In the genomic region with DNA sequence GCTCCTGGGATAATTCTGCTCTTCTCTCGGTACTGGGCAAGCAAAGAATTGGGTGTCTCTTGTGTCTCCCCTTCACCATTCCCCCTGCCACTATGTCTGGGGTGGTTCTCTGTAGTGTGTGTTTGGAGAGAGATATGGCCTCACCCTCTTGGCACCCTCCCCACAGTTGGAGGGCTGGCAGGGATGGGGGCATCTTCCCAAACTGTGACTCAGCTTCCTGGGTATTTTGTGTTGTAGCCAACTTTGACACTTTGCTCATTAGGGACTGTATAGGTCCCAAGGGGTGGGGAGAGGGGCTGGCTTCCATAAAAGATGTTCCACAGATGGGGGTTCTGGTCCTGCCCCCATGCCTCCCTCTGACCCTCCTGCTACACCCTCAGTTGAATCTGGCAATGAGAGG, we compare ENCODE assay signal across 14 cellular contexts. TPM values are rescaled to one million over a fixed set of nuclear protein-coding genes. Genes with fewer than 3 reads are reported as not detected.
DNase-seq lines count a peak whose midpoint lies in the region; ATAC-seq and TF ChIP-seq lines count a peak whose summit lies in the region.
"Had no signal": no experiment of that assay in that cellular context is flagged by ENCODE, and none has a peak within 500 bp of the region (broad histone marks: within the 10 kb centered on the region; RNA-seq: fewer than 3 reads in every experiment).

No MANE protein-coding gene starts in this region.

- TF ChIP-seq EP300 in tibial nerve (IDR thresholded peaks at IDR 0.05) = no peak

- H3K36me3 Mint-ChIP-seq in progenitor cell of endocrine pancreas (ENCODE audit: insufficient read depth) = peaks cover 2% of the 10 kb centered on the region

- peak overlapping the region; percentile 59 for H3K9ac ChIP-seq in mucosa of stomach (ENCODE audit: low read length)

- peaks cover 14% of the 10 kb centered on the region for H3K4me1 Mint-ChIP-seq in progenitor cell of endocrine pancreas (ENCODE audit: low read depth)

- peaks cover 27% of the 10 kb centered on the region for H3K27me3 Mint-ChIP-seq in progenitor cell of endocrine pancreas

- no peaks in the 10 kb centered on the region for H3K36me3 ChIP-seq in mucosa of stomach (ENCODE audit: control insufficient read depth, insufficient read depth, low read length)
- no peaks in the 10 kb centered on the region for H3K36me3 ChIP-seq in tibial nerve

- TF ChIP-seq CTCF in tibial nerve (IDR thresholded peaks at IDR 0.05) (no peak), progenitor cell of endocrine pancreas (IDR thresholded peaks at IDR 0.05; ENCODE audit: unreplicated experiment) (no peak)

- no peaks in the 10 kb centered on the region for H3K9me3 Mint-ChIP-seq in progenitor cell of endocrine pancreas (ENCODE audit: low read depth)
- H3K9me3 Mint-ChIP-seq: T-helper 1 cell treated with Interleukin-12 subunit alpha and Interleukin-12 subunit beta and Interleukin-4 antibody, amounts not matched to agents 30 μg/mL and 1 μg/mL, for 36 hours had no signal

- H3K4me3 ChIP-seq in mucosa of stomach (ENCODE audit: low read length) = no peak overlapping the region
- peak overlapping the region in 1 of 4 donors; percentile 62 for H3K4me3 ChIP-seq in tibial nerve
- H3K4me3 ChIP-seq: smooth muscle cell had no signal

- ATAC-seq in GM18870 (IDR thresholded peaks at IDR 0.05; ENCODE audit: unreplicated experiment) = no peak
- ATAC-seq: activated CD8-positive, alpha-beta T cell treated with anti-CD3 and anti-CD28 coated beads, Interleukin-2, amount 10 ng/mL, durations not matched to agents 7 days and 5 days had no signal

- 40 to 50% methylated on average over 1 of the region's 1 CpG for WGBS in tibial nerve, 2 donors

- H3K27ac ChIP-seq in caudate nucleus (ENCODE audit: low read depth, low read length) = peak overlapping the region; percentile 69
- H3K27ac ChIP-seq in tibial nerve = peak overlapping the region; percentile 73 to 93 (median 84)
- H3K27ac ChIP-seq: epithelial cell of prostate had no signal

- H3K9me3 ChIP-seq in mucosa of stomach (ENCODE audit: control insufficient read depth, low read length) (no peaks in the 10 kb centered on the region), tibial nerve (no peaks in the 10 kb centered on the region)

- H3K4me1 ChIP-seq in mucosa of stomach (ENCODE audit: control insufficient read depth, insufficient read depth, low read length) (peaks cover 41% of the 10 kb centered on the region), tibial nerve (peaks cover 0 to 79% (median 51%) of the 10 kb centered on the region in 4 donors)

- H3K27me3 ChIP-seq in mucosa of stomach (ENCODE audit: control insufficient read depth, insufficient read depth, low read length) (peaks cover 25% of the 10 kb centered on the region), tibial nerve (no peaks in the 10 kb centered on the region)

- no peak for TF ChIP-seq POLR2A in tibial nerve (IDR thresholded peaks at IDR 0.05)

- H3K4me3 Mint-ChIP-seq in progenitor cell of endocrine pancreas (ENCODE audit: low read depth) = no peak overlapping the region
- H3K4me3 Mint-ChIP-seq: activated CD8-positive, alpha-beta T cell treated with anti-CD3 and anti-CD28 coated beads, Interleukin-2, amount 10 ng/mL, durations not matched to agents 7 days and 5 days; T-helper 1 cell treated with Interleukin-12 subunit alpha and Interleukin-12 subunit beta and Interleukin-4 antibody, amounts not matched to agents 30 μg/mL and 1 μg/mL, for 36 hours had no signal

- DNase-seq in HUDEP-2 (lab: John Stamatoyannopoulos, UW; ENCODE audit: unreplicated experiment in 76 of 76) = peak in 68 of 76 experiments; percentile 7 to 91 (median 70)
- DNase-seq in caudate nucleus (lab: John Stamatoyannopoulos, UW) = no peak
- DNase-seq in tibial nerve (ENCODE audit: low spot score in 2 of 2) = no peak
- DNase-seq in DMS153 treated with DMSO at 0.1 percent for 48 hours (lab: John Stamatoyannopoulos, UW; ENCODE audit: unreplicated experiment) = no peak
- DNase-seq in progenitor cell of endocrine pancreas (ENCODE audit: low spot score, unreplicated experiment) = no peak
- no peak for DNase-seq in mesenteric fat pad (ENCODE audit: low spot score)
- DNase-seq: activated CD8-positive, alpha-beta T cell treated with anti-CD3 and anti-CD28 coated beads, Interleukin-2, amount 10 ng/mL, durations not matched to agents 7 days and 5 days; NCI-H1105 treated with DMSO at 0.1 percent for 48 hours; NCI-H774 had no signal

- H3K27ac Mint-ChIP-seq in progenitor cell of endocrine pancreas = no peak overlapping the region
- H3K27ac Mint-ChIP-seq: activated CD8-positive, alpha-beta T cell treated with anti-CD3 and anti-CD28 coated beads, Interleukin-2, amount 10 ng/mL, durations not matched to agents 7 days and 5 days; T-helper 1 cell treated with Interleukin-12 subunit alpha and Interleukin-12 subunit beta and Interleukin-4 antibody, amounts not matched to agents 30 μg/mL and 1 μg/mL, for 36 hours had no signal

RNA-seq across cellular contexts. Expression of a gene that starts 1.7 kb away (rescaled TPM):
- total RNA-seq in tibial nerve (100 to 1,000 TPM; 231 to 547 (median 297) TPM), progenitor cell of endocrine pancreas (10.3 and 14.6 TPM in 2 replicates), mesenteric fat pad (187 TPM)

RNA-seq across cellular contexts. Expression of a gene that starts 20.6 kb away (rescaled TPM):
- total RNA-seq in tibial nerve (100 to 1,000 TPM in 3 of 4 donors, 10 to 100 TPM in 1; 74.3 to 121 (median 102) TPM), progenitor cell of endocrine pancreas (89.4 and 95.0 TPM in 2 replicates), mesenteric fat pad (46.6 TPM)

RNA-seq across cellular contexts. Expression of a gene that starts 22.6 kb away (rescaled TPM):
- total RNA-seq in tibial nerve (1 to 10 TPM; 1.3 to 5.4 (median 3.0) TPM), progenitor cell of endocrine pancreas (8.4 and 8.7 TPM in 2 replicates), mesenteric fat pad (4.3 TPM)

RNA-seq across cellular contexts. Expression of a gene that starts 44.3 kb away (rescaled TPM):
- total RNA-seq in tibial nerve (1 to 10 TPM in 2 of 4 donors, under 1 TPM in 2; 0.21 to 2.7 (median 1.7) TPM), progenitor cell of endocrine pancreas (2.9 and 3.3 TPM in 2 replicates), mesenteric fat pad (1.0 TPM)
- total RNA-seq: smooth muscle cell had no signal

RNA-seq across cellular contexts. Expression of a gene that starts 46.5 kb away (rescaled TPM):
- total RNA-seq in tibial nerve = 10 to 100 TPM; 33.0 to 75.2 (median 40.1) TPM
- 75.5 and 80.8 TPM in 2 replicates for total RNA-seq in progenitor cell of endocrine pancreas
- 24.4 TPM for total RNA-seq in mesenteric fat pad

Comparison
In these comparisons a context has a peak if more than half of its experiments do, and no peak if none do; other contexts are left out.
1. DNase-seq: peak in HUDEP-2 (68 of 76); none in caudate nucleus (0 of 61), tibial nerve (0 of 2), DMS153 treated with DMSO at 0.1 percent for 48 hours (single experiment), progenitor cell of endocrine pancreas (single experiment) and mesenteric fat pad (single experiment).
2. RNA of a gene that starts 1.7 kb away (total RNA-seq): 231 to 547 TPM in tibial nerve and 187 TPM in mesenteric fat pad (single experiment); 10.3 to 14.6 TPM in progenitor cell of endocrine pancreas; every median in the first group is over 10 times any median in the second.